27 cellular contexts compared by ENCODE assay signal in genomic region chr1:45746922-45747321, GRCh38.
"Had no signal": no experiment of that assay in that cellular context is flagged by ENCODE, and none has a peak within 500 bp of the region (broad histone marks: within the 10 kb centered on the region; RNA-seq: fewer than 3 reads in every experiment).

No MANE protein-coding gene starts in this region.

- H3K27ac ChIP-seq: epithelial cell of prostate, gastrocnemius medialis, left ventricle myocardium inferior, neural progenitor cell, spleen, uterus had no signal

- H3K27me3 Mint-ChIP-seq: activated CD4-positive, alpha-beta T cell treated with anti-CD3 and anti-CD28 coated beads for 36 hours; activated naive CD4-positive, alpha-beta T cell treated with anti-CD3 and anti-CD28 coated beads, Interleukin-2, amount 50 U/mL, for 24 hours; naive B cell had no signal

- FAIRE-seq: colon, endometrium, islet of Langerhans had no signal

- ATAC-seq: activated CD4-positive, alpha-beta T cell treated with anti-CD3 and anti-CD28 coated beads for 36 hours; gastrocnemius medialis; right cardiac atrium had no signal

- H3K36me3 ChIP-seq: neural progenitor cell, uterus had no signal

- H2AFZ ChIP-seq: neural progenitor cell had no signal

- H3K9ac ChIP-seq: neural progenitor cell had no signal

- H3K4me3 ChIP-seq: gastrocnemius medialis, left ventricle myocardium inferior, lung, neural progenitor cell, spleen, uterus had no signal

- DNase-seq: activated CD4-positive, alpha-beta T cell treated with anti-CD3 and anti-CD28 coated beads for 36 hours; activated CD4-positive, alpha-beta T cell treated with anti-CD3 and anti-CD28 coated beads, Interleukin-2, amount 50 U/mL, for 48 hours; activated CD4-positive, CD25-positive, alpha-beta regulatory T cell; activated CD8-positive, alpha-beta memory T cell treated with anti-CD3 and anti-CD28 coated beads, Interleukin-2, amount 50 U/mL, for 48 hours; activated T-cell treated with anti-CD3 and anti-CD28 coated beads, Interleukin-2, amount 50 U/mL, for 48 hours; anterior cingulate cortex; dermis blood vessel endothelial cell; effector CD4-positive, alpha-beta T cell; gastrocnemius medialis; glutamatergic neuron; left ventricle myocardium inferior; naive B cell; occipital lobe; posterior cingulate gyrus; right cardiac atrium; spleen; stimulated activated naive CD4-positive, alpha-beta T cell treated with Interleukin-2 at 50 U/mL for 16 hours; trophoblast cell; uterus had no signal

- H3K4me2 ChIP-seq: neural progenitor cell had no signal

- H3K4me1 ChIP-seq: uterus had no signal

- H3K9me3 ChIP-seq: gastrocnemius medialis, left ventricle myocardium inferior, spleen, uterus had no signal

- H3K27ac Mint-ChIP-seq: activated CD4-positive, alpha-beta T cell treated with anti-CD3 and anti-CD28 coated beads for 36 hours; activated T-helper 2 cell treated with anti-CD3 and anti-CD28 coated beads, Interferon-gamma antibody, Interleukin-2, Interleukin-4, amounts not matched to agents 10 μg/mL and 5 μg/mL and 100 μg/mL, durations not matched to agents 14 hours and 24 hours and 36 hours; neural progenitor cell had no signal

- H3K9me3 Mint-ChIP-seq: activated naive CD4-positive, alpha-beta T cell treated with anti-CD3 and anti-CD28 coated beads, Interleukin-2, amount 50 U/mL, for 24 hours; activated T-helper 2 cell treated with anti-CD3 and anti-CD28 coated beads, Interferon-gamma antibody, Interleukin-2, Interleukin-4, amounts not matched to agents 10 μg/mL and 5 μg/mL and 100 μg/mL, durations not matched to agents 14 hours and 24 hours and 36 hours; naive B cell; neural progenitor cell had no signal

- H3K4me3 Mint-ChIP-seq: activated CD4-positive, alpha-beta T cell treated with anti-CD3 and anti-CD28 coated beads for 36 hours; activated naive CD4-positive, alpha-beta T cell treated with anti-CD3 and anti-CD28 coated beads, Interleukin-2, amount 50 U/mL, for 24 hours; neural progenitor cell had no signal

- H3K27me3 ChIP-seq: gastrocnemius medialis, neural progenitor cell, spleen, uterus had no signal
